1 cellular context compared by ENCODE assay signal in the genomic region with DNA sequence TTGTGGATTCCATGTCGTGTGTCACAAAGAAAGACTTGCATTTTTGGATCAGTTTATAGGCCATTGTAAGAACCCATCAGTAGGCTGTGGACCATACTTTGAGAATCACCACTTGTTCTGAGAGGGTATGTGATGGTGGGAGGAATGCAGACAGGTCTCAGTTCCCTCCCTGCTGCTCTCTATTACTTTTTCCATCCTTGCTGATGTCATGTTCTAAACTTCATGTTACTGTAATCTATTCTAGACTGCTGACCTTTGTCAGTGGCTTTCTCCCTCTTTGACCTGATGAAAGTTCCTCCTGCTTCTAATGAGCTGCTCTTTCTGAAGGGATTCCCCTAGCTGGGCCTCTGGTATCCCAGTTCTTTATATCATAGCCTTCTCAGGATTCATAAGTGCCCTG.
TF ChIP-seq lines count a peak whose summit lies in the region.

No MANE protein-coding gene starts in this region.

TF ChIP-seq in HepG2, 621 proteins besides CTCF, POLR2A, EP300 and RAD21:
- TF ChIP-seq, protein P1, sequence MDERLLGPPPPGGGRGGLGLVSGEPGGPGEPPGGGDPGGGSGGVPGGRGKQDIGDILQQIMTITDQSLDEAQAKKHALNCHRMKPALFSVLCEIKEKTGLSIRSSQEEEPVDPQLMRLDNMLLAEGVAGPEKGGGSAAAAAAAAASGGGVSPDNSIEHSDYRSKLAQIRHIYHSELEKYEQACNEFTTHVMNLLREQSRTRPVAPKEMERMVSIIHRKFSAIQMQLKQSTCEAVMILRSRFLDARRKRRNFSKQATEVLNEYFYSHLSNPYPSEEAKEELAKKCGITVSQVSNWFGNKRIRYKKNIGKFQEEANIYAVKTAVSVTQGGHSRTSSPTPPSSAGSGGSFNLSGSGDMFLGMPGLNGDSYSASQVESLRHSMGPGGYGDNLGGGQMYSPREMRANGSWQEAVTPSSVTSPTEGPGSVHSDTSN (CRISPR knock-in tag; IDR thresholded peaks at IDR 0.05) = no peak
- TF ChIP-seq MXI1 (IDR thresholded peaks at IDR 0.05; ENCODE audit: borderline replicate concordance, low read depth, low read length) = no peak
- TF ChIP-seq, protein P2, sequence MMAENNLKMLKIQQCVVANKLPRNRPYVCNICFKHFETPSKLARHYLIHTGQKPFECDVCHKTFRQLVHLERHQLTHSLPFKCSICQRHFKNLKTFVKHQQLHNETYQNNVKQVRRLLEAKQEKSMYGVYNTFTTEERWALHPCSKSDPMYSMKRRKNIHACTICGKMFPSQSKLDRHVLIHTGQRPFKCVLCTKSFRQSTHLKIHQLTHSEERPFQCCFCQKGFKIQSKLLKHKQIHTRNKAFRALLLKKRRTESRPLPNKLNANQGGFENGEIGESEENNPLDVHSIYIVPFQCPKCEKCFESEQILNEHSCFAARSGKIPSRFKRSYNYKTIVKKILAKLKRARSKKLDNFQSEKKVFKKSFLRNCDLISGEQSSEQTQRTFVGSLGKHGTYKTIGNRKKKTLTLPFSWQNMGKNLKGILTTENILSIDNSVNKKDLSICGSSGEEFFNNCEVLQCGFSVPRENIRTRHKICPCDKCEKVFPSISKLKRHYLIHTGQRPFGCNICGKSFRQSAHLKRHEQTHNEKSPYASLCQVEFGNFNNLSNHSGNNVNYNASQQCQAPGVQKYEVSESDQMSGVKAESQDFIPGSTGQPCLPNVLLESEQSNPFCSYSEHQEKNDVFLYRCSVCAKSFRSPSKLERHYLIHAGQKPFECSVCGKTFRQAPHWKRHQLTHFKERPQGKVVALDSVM (CRISPR knock-in tag; IDR thresholded peaks at IDR 0.05) = no peak
- TF ChIP-seq ZBTB38 (CRISPR knock-in tag; IDR thresholded peaks at IDR 0.05) = no peak
- TF ChIP-seq ZNF34 (CRISPR knock-in tag; IDR thresholded peaks at IDR 0.05; ENCODE audit: borderline replicate concordance) = no peak
- TF ChIP-seq, protein P3, sequence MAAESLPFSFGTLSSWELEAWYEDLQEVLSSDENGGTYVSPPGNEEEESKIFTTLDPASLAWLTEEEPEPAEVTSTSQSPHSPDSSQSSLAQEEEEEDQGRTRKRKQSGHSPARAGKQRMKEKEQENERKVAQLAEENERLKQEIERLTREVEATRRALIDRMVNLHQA (CRISPR knock-in tag; IDR thresholded peaks at IDR 0.05) = no peak
- no peak for TF ChIP-seq IRX3 (CRISPR knock-in tag; IDR thresholded peaks at IDR 0.05; ENCODE audit: borderline replicate concordance, low read depth)
- TF ChIP-seq, protein P4, sequence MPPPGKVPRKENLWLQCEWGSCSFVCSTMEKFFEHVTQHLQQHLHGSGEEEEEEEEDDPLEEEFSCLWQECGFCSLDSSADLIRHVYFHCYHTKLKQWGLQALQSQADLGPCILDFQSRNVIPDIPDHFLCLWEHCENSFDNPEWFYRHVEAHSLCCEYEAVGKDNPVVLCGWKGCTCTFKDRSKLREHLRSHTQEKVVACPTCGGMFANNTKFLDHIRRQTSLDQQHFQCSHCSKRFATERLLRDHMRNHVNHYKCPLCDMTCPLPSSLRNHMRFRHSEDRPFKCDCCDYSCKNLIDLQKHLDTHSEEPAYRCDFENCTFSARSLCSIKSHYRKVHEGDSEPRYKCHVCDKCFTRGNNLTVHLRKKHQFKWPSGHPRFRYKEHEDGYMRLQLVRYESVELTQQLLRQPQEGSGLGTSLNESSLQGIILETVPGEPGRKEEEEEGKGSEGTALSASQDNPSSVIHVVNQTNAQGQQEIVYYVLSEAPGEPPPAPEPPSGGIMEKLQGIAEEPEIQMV (CRISPR knock-in tag; IDR thresholded peaks at IDR 0.05; ENCODE audit: low read depth) = no peak
- no peak for TF ChIP-seq ETV6 (CRISPR knock-in tag; conservative IDR thresholded peaks at IDR 0.05)
- no peak for TF ChIP-seq ZSCAN9 (CRISPR knock-in tag; IDR thresholded peaks at IDR 0.05; ENCODE audit: borderline replicate concordance)
- TF ChIP-seq, protein P5, sequence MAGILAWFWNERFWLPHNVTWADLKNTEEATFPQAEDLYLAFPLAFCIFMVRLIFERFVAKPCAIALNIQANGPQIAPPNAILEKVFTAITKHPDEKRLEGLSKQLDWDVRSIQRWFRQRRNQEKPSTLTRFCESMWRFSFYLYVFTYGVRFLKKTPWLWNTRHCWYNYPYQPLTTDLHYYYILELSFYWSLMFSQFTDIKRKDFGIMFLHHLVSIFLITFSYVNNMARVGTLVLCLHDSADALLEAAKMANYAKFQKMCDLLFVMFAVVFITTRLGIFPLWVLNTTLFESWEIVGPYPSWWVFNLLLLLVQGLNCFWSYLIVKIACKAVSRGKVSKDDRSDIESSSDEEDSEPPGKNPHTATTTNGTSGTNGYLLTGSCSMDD (CRISPR knock-in tag; IDR thresholded peaks at IDR 0.05) = no peak
- no peak for TF ChIP-seq NKX3-1 (CRISPR knock-in tag; IDR thresholded peaks at IDR 0.05)
- TF ChIP-seq ZNF776 (CRISPR knock-in tag; IDR thresholded peaks at IDR 0.05) = no peak
- TF ChIP-seq HMG20B (CRISPR knock-in tag; conservative IDR thresholded peaks at IDR 0.05) = no peak
- TF ChIP-seq RXRA (CRISPR knock-in tag; IDR thresholded peaks at IDR 0.05) = no peak
- no peak for TF ChIP-seq GATAD2A (CRISPR knock-in tag; IDR thresholded peaks at IDR 0.05)
- no peak for TF ChIP-seq ASH2L (IDR thresholded peaks at IDR 0.05; ENCODE audit: insufficient read length, low read depth, low read length)
- TF ChIP-seq SMAD3 (CRISPR knock-in tag; IDR thresholded peaks at IDR 0.05) = no peak
- TF ChIP-seq, protein P6, sequence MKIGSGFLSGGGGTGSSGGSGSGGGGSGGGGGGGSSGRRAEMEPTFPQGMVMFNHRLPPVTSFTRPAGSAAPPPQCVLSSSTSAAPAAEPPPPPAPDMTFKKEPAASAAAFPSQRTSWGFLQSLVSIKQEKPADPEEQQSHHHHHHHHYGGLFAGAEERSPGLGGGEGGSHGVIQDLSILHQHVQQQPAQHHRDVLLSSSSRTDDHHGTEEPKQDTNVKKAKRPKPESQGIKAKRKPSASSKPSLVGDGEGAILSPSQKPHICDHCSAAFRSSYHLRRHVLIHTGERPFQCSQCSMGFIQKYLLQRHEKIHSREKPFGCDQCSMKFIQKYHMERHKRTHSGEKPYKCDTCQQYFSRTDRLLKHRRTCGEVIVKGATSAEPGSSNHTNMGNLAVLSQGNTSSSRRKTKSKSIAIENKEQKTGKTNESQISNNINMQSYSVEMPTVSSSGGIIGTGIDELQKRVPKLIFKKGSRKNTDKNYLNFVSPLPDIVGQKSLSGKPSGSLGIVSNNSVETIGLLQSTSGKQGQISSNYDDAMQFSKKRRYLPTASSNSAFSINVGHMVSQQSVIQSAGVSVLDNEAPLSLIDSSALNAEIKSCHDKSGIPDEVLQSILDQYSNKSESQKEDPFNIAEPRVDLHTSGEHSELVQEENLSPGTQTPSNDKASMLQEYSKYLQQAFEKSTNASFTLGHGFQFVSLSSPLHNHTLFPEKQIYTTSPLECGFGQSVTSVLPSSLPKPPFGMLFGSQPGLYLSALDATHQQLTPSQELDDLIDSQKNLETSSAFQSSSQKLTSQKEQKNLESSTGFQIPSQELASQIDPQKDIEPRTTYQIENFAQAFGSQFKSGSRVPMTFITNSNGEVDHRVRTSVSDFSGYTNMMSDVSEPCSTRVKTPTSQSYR (CRISPR knock-in tag; IDR thresholded peaks at IDR 0.05; ENCODE audit: borderline replicate concordance) = no peak
- TF ChIP-seq, protein P7, sequence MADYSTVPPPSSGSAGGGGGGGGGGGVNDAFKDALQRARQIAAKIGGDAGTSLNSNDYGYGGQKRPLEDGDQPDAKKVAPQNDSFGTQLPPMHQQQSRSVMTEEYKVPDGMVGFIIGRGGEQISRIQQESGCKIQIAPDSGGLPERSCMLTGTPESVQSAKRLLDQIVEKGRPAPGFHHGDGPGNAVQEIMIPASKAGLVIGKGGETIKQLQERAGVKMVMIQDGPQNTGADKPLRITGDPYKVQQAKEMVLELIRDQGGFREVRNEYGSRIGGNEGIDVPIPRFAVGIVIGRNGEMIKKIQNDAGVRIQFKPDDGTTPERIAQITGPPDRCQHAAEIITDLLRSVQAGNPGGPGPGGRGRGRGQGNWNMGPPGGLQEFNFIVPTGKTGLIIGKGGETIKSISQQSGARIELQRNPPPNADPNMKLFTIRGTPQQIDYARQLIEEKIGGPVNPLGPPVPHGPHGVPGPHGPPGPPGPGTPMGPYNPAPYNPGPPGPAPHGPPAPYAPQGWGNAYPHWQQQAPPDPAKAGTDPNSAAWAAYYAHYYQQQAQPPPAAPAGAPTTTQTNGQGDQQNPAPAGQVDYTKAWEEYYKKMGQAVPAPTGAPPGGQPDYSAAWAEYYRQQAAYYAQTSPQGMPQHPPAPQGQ (CRISPR knock-in tag; IDR thresholded peaks at IDR 0.05; ENCODE audit: borderline replicate concordance) = no peak
